In the genomic region with DNA sequence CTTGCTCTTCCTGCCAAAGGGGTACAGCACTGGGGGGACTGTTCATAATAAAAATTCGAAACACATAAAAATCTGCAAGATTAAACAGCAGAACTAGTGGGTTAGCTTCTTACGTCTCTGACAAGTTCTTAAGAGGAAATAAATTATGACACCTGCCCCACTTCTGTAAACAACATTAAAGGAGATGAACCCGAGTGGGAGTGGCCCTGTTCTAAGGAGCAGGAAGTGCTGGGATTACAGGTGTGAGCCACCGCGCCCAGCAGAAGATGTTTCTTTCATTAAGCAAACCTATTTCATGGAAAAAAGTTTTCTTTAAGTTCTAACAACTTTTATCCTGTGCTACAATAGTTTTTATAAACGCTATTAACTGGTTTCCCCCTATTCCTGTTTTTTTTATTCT, we compare ENCODE assay signal across 15 cellular contexts. TPM values are rescaled to one million over a fixed set of nuclear protein-coding genes. Genes with fewer than 3 reads are reported as not detected.
DNase-seq lines count a peak whose midpoint lies in the region; ATAC-seq and TF ChIP-seq lines count a peak whose summit lies in the region.
"Had no signal": no experiment of that assay in that cellular context is flagged by ENCODE, and none has a peak within 500 bp of the region (broad histone marks: within the 10 kb centered on the region; RNA-seq: fewer than 3 reads in every experiment).

No MANE protein-coding gene starts in this region.

- intact Hi-C loops in lower lobe of right lung (cut with DNase I) = no loop called here

- no peak for ATAC-seq in HG03565 (IDR thresholded peaks at IDR 0.05; ENCODE audit: unreplicated experiment)
- ATAC-seq in lower lobe of right lung = no peak
- ATAC-seq: HCT116 had no signal

- H3K4me3 ChIP-seq in lower lobe of right lung = no peak overlapping the region
- H3K4me3 ChIP-seq: PC-9 had no signal

- H3K27ac Mint-ChIP-seq in activated naive CD4-positive, alpha-beta T cell treated with anti-CD3 and anti-CD28 coated beads, Interleukin-2, amount 50 U/mL, for 24 hours = peak overlapping the region; percentile 49

- H3K27ac ChIP-seq in lower lobe of right lung = no peak overlapping the region
- H3K27ac ChIP-seq: PC-9 had no signal

- H3K36me3 ChIP-seq in lower lobe of right lung = peaks cover 26% of the 10 kb centered on the region

- H3K9me3 ChIP-seq in lower lobe of right lung = no peaks in the 10 kb centered on the region

- no peak for TF ChIP-seq CTCF in lower lobe of right lung (IDR thresholded peaks at IDR 0.05)

- H3K4me1 Mint-ChIP-seq in activated naive CD4-positive, alpha-beta T cell treated with anti-CD3 and anti-CD28 coated beads, Interleukin-2, amount 50 U/mL, for 24 hours = peaks cover 12% of the 10 kb centered on the region

- no peaks in the 10 kb centered on the region for H3K4me1 ChIP-seq in lower lobe of right lung

- H3K27me3 ChIP-seq in lower lobe of right lung (ENCODE audit: low read depth) = no peaks in the 10 kb centered on the region

- no peaks in the 10 kb centered on the region for H3K9me3 Mint-ChIP-seq in activated naive CD4-positive, alpha-beta T cell treated with anti-CD3 and anti-CD28 coated beads, Interleukin-2, amount 50 U/mL, for 24 hours

- H3K36me3 Mint-ChIP-seq in activated naive CD4-positive, alpha-beta T cell treated with anti-CD3 and anti-CD28 coated beads, Interleukin-2, amount 50 U/mL, for 24 hours = peaks cover 6% of the 10 kb centered on the region

- DNase-seq in activated naive CD4-positive, alpha-beta T cell treated with Interleukin-2 at 50 U/mL for 16 hours = no peak
- DNase-seq in central memory CD4-positive, alpha-beta T cell = peak; percentile 33
- DNase-seq in left kidney (ENCODE audit: low read depth, low spot score) (peak; percentile 4), NCI-H524 treated with DMSO at 0.1 percent for 48 hours (lab: John Stamatoyannopoulos, UW) (no peak), lower lobe of right lung (no peak)
- DNase-seq in activated CD4-positive, CD25-positive, alpha-beta regulatory T cell (lab: John Stamatoyannopoulos, UW) = no peak
- DNase-seq: MV-4-11, NCI-H1436 treated with DMSO at 0.1 percent for 48 hours, NCI-H2081, NCI-H446, NCI-H774, PC-9 had no signal

- H3K4me3 Mint-ChIP-seq in activated naive CD4-positive, alpha-beta T cell treated with anti-CD3 and anti-CD28 coated beads, Interleukin-2, amount 50 U/mL, for 24 hours = no peak overlapping the region

- no peaks in the 10 kb centered on the region for H3K27me3 Mint-ChIP-seq in activated naive CD4-positive, alpha-beta T cell treated with anti-CD3 and anti-CD28 coated beads, Interleukin-2, amount 50 U/mL, for 24 hours

RNA-seq across cellular contexts. Expression of a gene that starts 24.6 kb away (rescaled TPM):
- total RNA-seq in lower lobe of right lung = 11.1 TPM

Comparison
In these comparisons a context has a peak if more than half of its experiments do, and no peak if none do; other contexts are left out.
1. DNase-seq: peak in central memory CD4-positive, alpha-beta T cell (single experiment) and left kidney (single experiment); none in activated naive CD4-positive, alpha-beta T cell treated with Interleukin-2 at 50 U/mL for 16 hours (single experiment), NCI-H524 treated with DMSO at 0.1 percent for 48 hours (single experiment), lower lobe of right lung (single experiment) and activated CD4-positive, CD25-positive, alpha-beta regulatory T cell (0 of 4).